Comparison of ENCODE assay signal across 17 cellular contexts in the genomic region with DNA sequence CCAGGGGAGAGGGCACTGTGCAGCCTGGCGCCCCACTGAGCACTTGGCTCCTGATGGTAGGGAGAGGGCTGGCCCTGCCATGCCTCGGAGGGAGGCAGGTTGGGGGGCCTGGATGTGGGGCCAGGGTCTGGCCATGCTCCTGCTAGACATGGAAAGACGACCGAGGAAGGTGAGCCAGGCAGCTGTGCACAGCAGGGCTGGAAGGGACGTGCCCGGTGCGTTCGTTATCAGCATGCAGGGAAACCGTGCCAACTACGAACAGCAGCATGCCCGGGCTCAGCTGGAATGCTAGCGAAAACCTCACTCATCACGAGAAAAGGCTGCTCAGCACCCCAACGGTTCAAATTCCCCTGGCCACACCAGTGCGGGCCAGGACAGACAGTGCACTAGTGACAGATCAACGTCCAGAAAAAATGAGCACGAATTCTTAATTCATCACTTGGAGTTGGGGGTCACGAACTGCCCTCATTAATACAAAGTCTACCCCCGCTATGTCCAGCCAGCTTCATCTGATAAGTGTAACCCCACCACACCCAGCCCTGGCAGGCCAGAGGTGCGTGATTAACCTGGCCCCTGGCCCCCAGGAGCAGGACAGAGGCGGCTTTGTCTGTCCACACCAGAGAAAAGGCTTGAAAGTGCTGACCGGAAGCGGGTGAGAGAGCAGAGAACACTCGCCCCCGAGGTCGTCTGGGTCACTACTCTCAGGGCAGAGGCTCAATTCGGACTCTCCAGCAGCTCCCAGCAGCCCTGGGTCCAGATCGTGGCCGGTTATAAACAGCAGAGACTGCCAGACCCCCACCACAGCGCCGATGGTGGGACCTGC.
DNase-seq lines count a peak whose midpoint lies in the region; ATAC-seq and TF ChIP-seq lines count a peak whose summit lies in the region.
"Had no signal": no experiment of that assay in that cellular context is flagged by ENCODE, and none has a peak within 500 bp of the region (broad histone marks: within the 10 kb centered on the region; RNA-seq: fewer than 3 reads in every experiment).

No MANE protein-coding gene starts in this region.

- peak; percentile 78 to 91 (median 88) for ATAC-seq in right lobe of liver
- no peak for ATAC-seq in activated CD8-positive, alpha-beta T cell treated with anti-CD3 and anti-CD28 coated beads for 36 hours
- ATAC-seq: K562 had no signal

- peaks cover 1% of the 10 kb centered on the region for H3K27me3 Mint-ChIP-seq in activated CD8-positive, alpha-beta T cell treated with anti-CD3 and anti-CD28 coated beads for 36 hours
- H3K27me3 Mint-ChIP-seq: stimulated activated naive CD8-positive, alpha-beta T cell treated with anti-CD3 and anti-CD28 coated beads, Interleukin-15, Interleukin-2, amounts not matched to agents 100 ng/mL and 50 ng/mL, for 24 hours had no signal

- intact Hi-C loops in right lobe of liver (cut with DNase I): no loop called here
- intact Hi-C loops in activated CD8-positive, alpha-beta T cell treated with anti-CD3 and anti-CD28 coated beads for 36 hours (cut with micrococcal nuclease): no loop called here
- intact Hi-C loops in tibial artery (cut with DNase I; ENCODE audit: low total_unique reads): no loop called here

- H3K36me3 ChIP-seq in BLaER1 (no peaks in the 10 kb centered on the region), right lobe of liver (no peaks in the 10 kb centered on the region), tibial artery (no peaks in the 10 kb centered on the region)

- peaks cover 15% of the 10 kb centered on the region; the same call in 1 of the 2 replicates for H3K27me3 ChIP-seq in BLaER1
- H3K27me3 ChIP-seq in right lobe of liver: no peaks in the 10 kb centered on the region
- H3K27me3 ChIP-seq in tibial artery: peaks cover 0 to 51% of the 10 kb centered on the region in 2 donors

- no peaks in the 10 kb centered on the region for H3K4me1 Mint-ChIP-seq in activated CD8-positive, alpha-beta T cell treated with anti-CD3 and anti-CD28 coated beads for 36 hours (ENCODE audit: low read depth)

- POLR2A ChIA-PET in activated CD8-positive, alpha-beta T cell treated with anti-CD3 and anti-CD28 coated beads for 36 hours (lab: Charles Lee): no interaction called here

- DNase-seq in NCI-H2171 (lab: John Stamatoyannopoulos, UW) (peak; percentile 38), epithelial cell of esophagus (ENCODE audit: low read depth) (peak; percentile 90), right lobe of liver (peak; percentile 72 to 73 (median 73)), DMS53 (lab: John Stamatoyannopoulos, UW) (no peak), HT-29 (ENCODE audit: low spot score) (no peak), tibial artery (no peak)
- no peak for DNase-seq in activated CD8-positive, alpha-beta T cell treated with anti-CD3 and anti-CD28 coated beads for 36 hours
- DNase-seq: activated CD4-positive, alpha-beta T cell treated with anti-CD3 and anti-CD28 coated beads for 4 hours; activated T-cell treated with anti-CD3 and anti-CD28 coated beads, Interleukin-2, amount 50 U/mL, for 1 hour; erythroblast; hypothalamus; NCI-H1105; NCI-H524; T-helper 9 cell had no signal

- H3K4me1 ChIP-seq in BLaER1 (peaks cover 95% of the 10 kb centered on the region), right lobe of liver (peaks cover 0 to 12% (median 3%) of the 10 kb centered on the region in 4 donors), tibial artery (no peaks in the 10 kb centered on the region)

- H3K27ac ChIP-seq in BLaER1 (no peak overlapping the region), right lobe of liver (peak overlapping the region in 1 of 3 donors; percentile 29), tibial artery (no peak overlapping the region)

- H3K4me3 ChIP-seq in BLaER1 (no peak overlapping the region), epithelial cell of esophagus (ENCODE audit: low read length) (no peak overlapping the region), right lobe of liver (no peak overlapping the region), tibial artery (no peak overlapping the region)
- H3K4me3 ChIP-seq: K562 had no signal

- H3K36me3 Mint-ChIP-seq in activated CD8-positive, alpha-beta T cell treated with anti-CD3 and anti-CD28 coated beads for 36 hours (ENCODE audit: low read depth): no peaks in the 10 kb centered on the region

- no peak overlapping the region for H3K27ac Mint-ChIP-seq in activated CD8-positive, alpha-beta T cell treated with anti-CD3 and anti-CD28 coated beads for 36 hours
- H3K27ac Mint-ChIP-seq: stimulated activated naive CD8-positive, alpha-beta T cell treated with anti-CD3 and anti-CD28 coated beads, Interleukin-15, Interleukin-2, amounts not matched to agents 100 ng/mL and 50 ng/mL, for 24 hours had no signal

- WGBS in right lobe of liver (ENCODE audit: insufficient coverage, low coverage, low lambda C conversion rate, missing lambda C conversion rate): 28% methylated on average over 15 of the region's 31 CpGs

- H3K4me3 Mint-ChIP-seq in activated CD8-positive, alpha-beta T cell treated with anti-CD3 and anti-CD28 coated beads for 36 hours: no peak overlapping the region
- H3K4me3 Mint-ChIP-seq: stimulated activated naive CD8-positive, alpha-beta T cell treated with anti-CD3 and anti-CD28 coated beads, Interleukin-15, Interleukin-2, amounts not matched to agents 100 ng/mL and 50 ng/mL, for 24 hours had no signal

- no peaks in the 10 kb centered on the region for H3K9me3 Mint-ChIP-seq in activated CD8-positive, alpha-beta T cell treated with anti-CD3 and anti-CD28 coated beads for 36 hours
- H3K9me3 Mint-ChIP-seq: stimulated activated naive CD8-positive, alpha-beta T cell treated with anti-CD3 and anti-CD28 coated beads, Interleukin-15, Interleukin-2, amounts not matched to agents 100 ng/mL and 50 ng/mL, for 24 hours had no signal

- TF ChIP-seq POLR2A in right lobe of liver (IDR thresholded peaks at IDR 0.05): no peak

- no peak overlapping the region for H3K9ac ChIP-seq in BLaER1

- peak overlapping the region; percentile 91 for H3K4me2 ChIP-seq in BLaER1

- H3K9me3 ChIP-seq in BLaER1 (no peaks in the 10 kb centered on the region), right lobe of liver (no peaks in the 10 kb centered on the region), tibial artery (no peaks in the 10 kb centered on the region)

- TF ChIP-seq CTCF in epithelial cell of esophagus (IDR thresholded peaks at IDR 0.05; ENCODE audit: insufficient read depth, low read depth, low read length, missing control alignments) (no peak), right lobe of liver (IDR thresholded peaks at IDR 0.05) (no peak), tibial artery (IDR thresholded peaks at IDR 0.05) (no peak)
- no peak for TF ChIP-seq CTCF in activated CD8-positive, alpha-beta T cell treated with anti-CD3 and anti-CD28 coated beads for 36 hours (IDR thresholded peaks at IDR 0.05)

- CTCF ChIA-PET in activated CD8-positive, alpha-beta T cell treated with anti-CD3 and anti-CD28 coated beads for 36 hours (lab: Charles Lee): no interaction called here

- no peaks in the 10 kb centered on the region for H4K20me1 ChIP-seq in BLaER1

Comparison
In these comparisons a context has a peak if more than half of its experiments do, and no peak if none do; other contexts are left out.
1. DNase-seq: peak in NCI-H2171 (single experiment), epithelial cell of esophagus (single experiment) and right lobe of liver (3 of 3); none in DMS53 (single experiment), activated CD8-positive, alpha-beta T cell treated with anti-CD3 and anti-CD28 coated beads for 36 hours (single experiment), HT-29 (single experiment) and tibial artery (0 of 2).